Comparison of ENCODE assay signal across 8 cellular contexts in genomic region chr22:18881260-18881659, GRCh38. TPM values are rescaled to one million over a fixed set of nuclear protein-coding genes. Genes with fewer than 3 reads are reported as not detected.
A peak's percentile ranks its signal among the peaks of the same experiment; 100 is the strongest.
DNase-seq lines count a peak whose midpoint lies in the region; TF ChIP-seq lines count a peak whose summit lies in the region.
"Not testable (repeated sequence)": the region's sequence is repeated elsewhere in the genome, so short reads cannot be mapped to it uniquely, and the experiment has no call there.

No MANE protein-coding gene starts in this region.

- POLR2A ChIA-PET in MCF 10A (lab: Yijun Ruan, JAX), result not testable (repeated sequence)

- H3K9me3 Mint-ChIP-seq in activated T-cell treated with anti-CD3 and anti-CD28 coated beads, Interleukin-2, amount 50 U/mL, for 24 hours; MCF 10A (ENCODE audit: unreplicated experiment): not testable (repeated sequence)

- TF ChIP-seq CTCF in MCF 10A (IDR thresholded peaks at IDR 0.05; ENCODE audit: unreplicated experiment), result not testable (repeated sequence)

- CTCF ChIA-PET in MCF 10A (lab: Yijun Ruan, JAX), result not testable (repeated sequence)

- not testable (repeated sequence) for H3K27ac Mint-ChIP-seq in activated T-cell treated with anti-CD3 and anti-CD28 coated beads, Interleukin-2, amount 50 U/mL, for 24 hours; MCF 10A (ENCODE audit: low read depth, unreplicated experiment)

- intact Hi-C loops in MCF 10A (cut with micrococcal nuclease), result not testable (repeated sequence)

- DNase-seq in ELR (ENCODE audit: low read depth) (peak; percentile 0), SK-MEL-5 (ENCODE audit: low read depth, low spot score) (peak; percentile 0), MCF 10A (ENCODE audit: unreplicated experiment) (peak; percentile 0), kidney tubule cell (ENCODE audit: low spot score) (peak; percentile 1)
- DNase-seq in activated CD4-positive, alpha-beta T cell treated with anti-CD3 and anti-CD28 coated beads, Interleukin-2, amount 50 U/mL, for 1 hour, result peak; percentile 23
- DNase-seq in activated T-cell treated with anti-CD3 and anti-CD28 coated beads, Interleukin-2, amount 50 U/mL, for 24 hours, result peak; percentile 71
- DNase-seq in stimulated activated CD4-positive, alpha-beta T cell treated with anti-CD3 and anti-CD28 coated beads, Interleukin-2, amount 100 ng/mL, for 4 hours (ENCODE audit: low read depth), result peak; percentile 49
- peak; percentile 44 to 46 for DNase-seq in stimulated activated CD8-positive, alpha-beta memory T cell treated with anti-CD3 and anti-CD28 coated beads, Interleukin-7, amount 100 ng/mL, for 1 hour (ENCODE audit: low read depth in 2 of 2)

- H3K4me3 Mint-ChIP-seq in activated T-cell treated with anti-CD3 and anti-CD28 coated beads, Interleukin-2, amount 50 U/mL, for 24 hours; MCF 10A (ENCODE audit: unreplicated experiment): not testable (repeated sequence)

- H3K4me1 Mint-ChIP-seq in activated T-cell treated with anti-CD3 and anti-CD28 coated beads, Interleukin-2, amount 50 U/mL, for 24 hours (ENCODE audit: low read depth); MCF 10A (ENCODE audit: insufficient read depth, unreplicated experiment): not testable (repeated sequence)

- H3K36me3 Mint-ChIP-seq in activated T-cell treated with anti-CD3 and anti-CD28 coated beads, Interleukin-2, amount 50 U/mL, for 24 hours (ENCODE audit: low read depth); MCF 10A (ENCODE audit: insufficient read depth, unreplicated experiment): not testable (repeated sequence)

- in situ Hi-C loops in SK-MEL-5 (cut with HindIII; ENCODE audit: low pct_unique_long_range_greater_than_20kb, low sequenced_read_pairs), result not testable (repeated sequence)

- not testable (repeated sequence) for H3K27me3 Mint-ChIP-seq in activated T-cell treated with anti-CD3 and anti-CD28 coated beads, Interleukin-2, amount 50 U/mL, for 24 hours; MCF 10A (ENCODE audit: insufficient read depth, unreplicated experiment)

- BruUV-seq in MCF 10A (replicated peaks; lab: Mats Ljungman, UMichigan), result not testable (repeated sequence)

RNA-seq across cellular contexts. Expression of gene DGCR6, which starts 24.9 kb away (rescaled TPM):
- total RNA-seq in SK-MEL-5 (2014; rRNA removed; shearing (Covaris generic)), result 1.7 and 2.6 TPM in 2 replicates
- polyA plus RNA-seq in SK-MEL-5 (2015; cell fraction: cytosol; rRNA removed), result 0.82 and 1.1 TPM in 2 replicates
- 10.6 and 13.5 TPM in 2 replicates for polyA plus RNA-seq in SK-MEL-5 (2015; cell fraction: nucleus; rRNA removed)
- total RNA-seq in MCF 10A (2022), result 1.6 and 1.7 TPM in 2 replicates

RNA-seq across cellular contexts. Expression of gene PRODH, which starts 54.8 kb away (rescaled TPM):
- total RNA-seq in SK-MEL-5 (2014; rRNA removed; shearing (Covaris generic)), result 0.45 and 0.55 TPM in 2 replicates
- 0.40 and 0.90 TPM in 2 replicates for polyA plus RNA-seq in SK-MEL-5 (2015; cell fraction: cytosol; rRNA removed)
- polyA plus RNA-seq in SK-MEL-5 (2015; cell fraction: nucleus; rRNA removed), result 4.3 and 12.1 TPM in 2 replicates
- 6.0 and 8.4 TPM in 2 replicates for total RNA-seq in MCF 10A (2022)

Comparison
In these comparisons a context has a peak if more than half of its experiments do, and no peak if none do; other contexts are left out.
1. Peak in every context shown above with its lines: DNase-seq.
2. DNase-seq: peak in every context shown above with its lines; median percentile 71 in activated T-cell treated with anti-CD3 and anti-CD28 coated beads, Interleukin-2, amount 50 U/mL, for 24 hours; 49 in stimulated activated CD4-positive, alpha-beta T cell treated with anti-CD3 and anti-CD28 coated beads, Interleukin-2, amount 100 ng/mL, for 4 hours; 45 in stimulated activated CD8-positive, alpha-beta memory T cell treated with anti-CD3 and anti-CD28 coated beads, Interleukin-7, amount 100 ng/mL, for 1 hour; 23 in activated CD4-positive, alpha-beta T cell treated with anti-CD3 and anti-CD28 coated beads, Interleukin-2, amount 50 U/mL, for 1 hour; 1 in kidney tubule cell; 0 in ELR; 0 in SK-MEL-5; 0 in MCF 10A.